ENCODE assay signal across 26 cellular contexts in the genomic region with DNA sequence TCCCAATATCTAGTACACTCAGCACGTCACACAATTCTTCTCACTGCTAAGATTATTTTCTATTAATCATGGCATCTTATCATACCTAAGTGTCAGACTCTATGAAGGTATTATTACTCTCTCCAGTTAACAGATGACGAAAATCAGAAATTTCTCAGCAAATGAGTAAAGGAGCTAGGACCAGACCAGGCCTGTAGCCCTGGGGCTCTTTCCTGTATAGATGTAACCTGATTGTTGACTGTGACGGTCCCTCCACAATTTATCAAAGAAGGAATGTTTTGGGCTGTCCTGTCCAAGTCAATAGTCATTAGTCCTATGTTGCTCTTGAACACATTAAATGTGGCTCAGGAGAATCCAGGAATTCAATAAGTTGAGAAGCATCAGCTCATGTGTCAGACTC.
"Had no signal": no experiment of that assay in that cellular context is flagged by ENCODE, and none has a peak within 500 bp of the region (broad histone marks: within the 10 kb centered on the region; RNA-seq: fewer than 3 reads in every experiment).

No MANE protein-coding gene starts in this region.

- H3K27me3 ChIP-seq: stomach, suprapubic skin, testis, thyroid gland, tibial artery, tibial nerve, transverse colon, upper lobe of left lung, upper lobe of right lung, uterus, vagina had no signal

- ATAC-seq: stimulated activated effector memory CD8-positive, alpha-beta T cell treated with anti-CD3 and anti-CD28 coated beads, Interleukin-12 subunit alpha, Interleukin-12 subunit beta, amount 100 ng/mL, for 72 hours; stimulated activated memory B cell treated with anti-CD40 and anti-IgM and Interleukin-4, amounts not matched to agents 10 μg/mL and 1 μg/mL and 100 μg/mL, for 72 hours; stimulated activated naive B cell treated with anti-CD40 and anti-IgM and Interleukin-4, amounts not matched to agents 10 μg/mL and 1 μg/mL and 100 μg/mL, for 72 hours; stimulated activated naive CD8-positive, alpha-beta T cell treated with anti-CD3 and anti-CD28 coated beads, Interleukin-15, amount 100 ng/mL, for 72 hours; stimulated activated naive CD8-positive, alpha-beta T cell treated with anti-CD3 and anti-CD28 coated beads, Interleukin-15, Interleukin-2, amounts not matched to agents 100 U/mL and 50 U/mL, for 24 hours; upper lobe of right lung had no signal

- H3K4me1 ChIP-seq: stomach, suprapubic skin, testis, thyroid gland, tibial artery, tibial nerve, transverse colon, upper lobe of left lung, upper lobe of right lung, uterus, vagina had no signal

- H3K4me3 ChIP-seq: stomach, suprapubic skin, testis, thoracic aorta, thyroid gland, tibial artery, tibial nerve, transverse colon, upper lobe of left lung, upper lobe of right lung, uterus, vagina had no signal

- DNase-seq: stimulated activated CD4-positive, alpha-beta T cell treated with anti-CD3 and anti-CD28 coated beads, Interleukin-2, amount 100 ng/mL, for 48 hours; stimulated activated CD4-positive, alpha-beta T cell treated with anti-CD3 and anti-CD28 coated beads, Interleukin-4, amount 100 ng/mL, for 1 hour; stimulated activated CD4-positive, alpha-beta T cell treated with anti-CD3 and anti-CD28 coated beads, Interleukin-4, amount 100 ng/mL, for 24 hours; stimulated activated CD4-positive, alpha-beta T cell treated with anti-CD3 and anti-CD28 coated beads, Interleukin-4, amount 100 ng/mL, for 4 hours; stimulated activated CD8-positive, alpha-beta memory T cell treated with anti-CD3 and anti-CD28 coated beads, Interleukin-4, amount 100 ng/mL, for 48 hours; stimulated activated naive B cell treated with anti-CD40 and anti-IgM and Interleukin-4, amounts not matched to agents 10 μg/mL and 1 μg/mL and 100 μg/mL, for 72 hours; stimulated activated naive CD4-positive, alpha-beta T cell; stimulated activated naive CD4-positive, alpha-beta T cell treated with Interleukin-2 at 50 U/mL for 16 hours; stimulated activated naive CD8-positive, alpha-beta T cell treated with anti-CD3 and anti-CD28 coated beads, Interleukin-15, amount 100 ng/mL, for 72 hours; stimulated activated naive CD8-positive, alpha-beta T cell treated with anti-CD3 and anti-CD28 coated beads, Interleukin-15, Interleukin-2, amounts not matched to agents 100 U/mL and 50 U/mL, for 24 hours; stomach; substantia nigra; testis; thyroid gland; tibial artery; transverse colon; upper lobe of left lung; upper lobe of right lung; uterus had no signal

- H3K36me3 ChIP-seq: stomach, suprapubic skin, thoracic aorta, thyroid gland, tibial artery, tibial nerve, transverse colon, upper lobe of left lung, upper lobe of right lung, uterus, vagina had no signal

- H3K9me3 ChIP-seq: testis, thyroid gland, transverse colon, upper lobe of right lung, uterus, vagina had no signal

- H3K27ac ChIP-seq: stomach, suprapubic skin, testis, thoracic aorta, thyroid gland, tibial artery, tibial nerve, transverse colon, upper lobe of left lung, upper lobe of right lung, uterus, vagina had no signal

- FAIRE-seq: urothelium cell line had no signal
